7 cellular contexts compared by ENCODE assay signal in genomic region chr18:37564796-37565137, GRCh38. TPM values are rescaled to one million over a fixed set of nuclear protein-coding genes. Genes with fewer than 3 reads are reported as not detected.
DNase-seq lines count a peak whose midpoint lies in the region; ATAC-seq lines count a peak whose summit lies in the region.

No MANE protein-coding gene starts in this region.

- no peak overlapping the region for H3K9ac ChIP-seq in subcutaneous abdominal adipose tissue (ENCODE audit: low read length in 5 of 5)

- peak overlapping the region in 3 of 5 donors; percentile 17 to 58 (median 50) for H3K4me3 ChIP-seq in subcutaneous abdominal adipose tissue (ENCODE audit: low read depth in 1 of 5, low read length in 5 of 5)

- no peak overlapping the region for H3K27ac ChIP-seq in subcutaneous abdominal adipose tissue (ENCODE audit: low read depth, low read length)

- H3K4me3 Mint-ChIP-seq in stimulated activated naive B cell treated with anti-CD40 and anti-IgM and Interleukin-4, amounts not matched to agents 10 μg/mL and 1 μg/mL and 100 μg/mL, for 72 hours: peak overlapping the region in 1 of 2 donors; percentile 11

- no peaks in the 10 kb centered on the region for H3K36me3 ChIP-seq in subcutaneous abdominal adipose tissue (ENCODE audit: control insufficient read depth in 5 of 5, insufficient read depth in 5 of 5, low read length in 5 of 5)

- peaks cover 9 to 21% of the 10 kb centered on the region in 2 donors for H3K4me1 Mint-ChIP-seq in stimulated activated naive B cell treated with anti-CD40 and anti-IgM and Interleukin-4, amounts not matched to agents 10 μg/mL and 1 μg/mL and 100 μg/mL, for 72 hours

- H3K36me3 Mint-ChIP-seq in stimulated activated naive B cell treated with anti-CD40 and anti-IgM and Interleukin-4, amounts not matched to agents 10 μg/mL and 1 μg/mL and 100 μg/mL, for 72 hours: peaks cover 0 to 1% of the 10 kb centered on the region in 2 donors

- H3K9me3 ChIP-seq in subcutaneous abdominal adipose tissue (ENCODE audit: control insufficient read depth in 5 of 5, low read length in 5 of 5): no peaks in the 10 kb centered on the region

- no peak overlapping the region for H3K27ac Mint-ChIP-seq in stimulated activated naive B cell treated with anti-CD40 and anti-IgM and Interleukin-4, amounts not matched to agents 10 μg/mL and 1 μg/mL and 100 μg/mL, for 72 hours

- no peak for ATAC-seq in stimulated activated naive B cell treated with anti-CD40 and anti-IgM and Interleukin-4, amounts not matched to agents 10 μg/mL and 1 μg/mL and 100 μg/mL, for 72 hours (replicated peaks)
- ATAC-seq in HG02840 (IDR thresholded peaks at IDR 0.05; ENCODE audit: low FRiP score, unreplicated experiment): no peak

- peaks cover 58 to 64% of the 10 kb centered on the region in 2 donors for H3K27me3 Mint-ChIP-seq in stimulated activated naive B cell treated with anti-CD40 and anti-IgM and Interleukin-4, amounts not matched to agents 10 μg/mL and 1 μg/mL and 100 μg/mL, for 72 hours

- in situ Hi-C loops in T47D (cut with HindIII; ENCODE audit: low pct_unique_long_range_greater_than_20kb, low sequenced_read_pairs): no loop called here

- H3K27me3 ChIP-seq in subcutaneous abdominal adipose tissue (ENCODE audit: control insufficient read depth in 5 of 5, insufficient read depth in 4 of 5, low read length in 5 of 5): peaks cover 25 to 60% (median 46%) of the 10 kb centered on the region in 5 donors

- H3K4me1 ChIP-seq in subcutaneous abdominal adipose tissue (ENCODE audit: control insufficient read depth in 5 of 5, insufficient read depth in 5 of 5, low read length in 5 of 5): peaks cover 0 to 31% (median 27%) of the 10 kb centered on the region in 5 donors

- H3K9me3 Mint-ChIP-seq in stimulated activated naive B cell treated with anti-CD40 and anti-IgM and Interleukin-4, amounts not matched to agents 10 μg/mL and 1 μg/mL and 100 μg/mL, for 72 hours: peaks cover 0 to 2% of the 10 kb centered on the region in 2 donors

- DNase-seq in LHCN-M2 (ENCODE audit: low read depth): peak; percentile 4
- DNase-seq in T47D (ENCODE audit: low read depth in 1 of 2, low spot score in 1 of 2): peak; percentile 70
- DNase-seq in iPS-NIHi7 (ENCODE audit: extremely low spot score): peak; percentile 82
- no peak for DNase-seq in activated CD8-positive, alpha-beta memory T cell treated with anti-CD3 and anti-CD28 coated beads, Interleukin-2, amount 50 U/mL, for 48 hours
- DNase-seq in stimulated activated naive B cell treated with anti-CD40 and anti-IgM and Interleukin-4, amounts not matched to agents 10 μg/mL and 1 μg/mL and 100 μg/mL, for 72 hours: no peak

RNA-seq across cellular contexts. Expression of gene CELF4, which starts 0.8 kb away (rescaled TPM):
- not detected in 2 replicates for total RNA-seq in LHCN-M2 (2014; rRNA removed)
- polyA plus RNA-seq in LHCN-M2 (2012): 0.01 TPM

Comparison
In these comparisons a context has a peak if more than half of its experiments do, and no peak if none do; other contexts are left out.
1. DNase-seq: peak in LHCN-M2 (single experiment), T47D (2 of 2) and iPS-NIHi7 (single experiment); none in activated CD8-positive, alpha-beta memory T cell treated with anti-CD3 and anti-CD28 coated beads, Interleukin-2, amount 50 U/mL, for 48 hours (single experiment) and stimulated activated naive B cell treated with anti-CD40 and anti-IgM and Interleukin-4, amounts not matched to agents 10 μg/mL and 1 μg/mL and 100 μg/mL, for 72 hours (single experiment).